23 cellular contexts compared by ENCODE assay signal in the genomic region with DNA sequence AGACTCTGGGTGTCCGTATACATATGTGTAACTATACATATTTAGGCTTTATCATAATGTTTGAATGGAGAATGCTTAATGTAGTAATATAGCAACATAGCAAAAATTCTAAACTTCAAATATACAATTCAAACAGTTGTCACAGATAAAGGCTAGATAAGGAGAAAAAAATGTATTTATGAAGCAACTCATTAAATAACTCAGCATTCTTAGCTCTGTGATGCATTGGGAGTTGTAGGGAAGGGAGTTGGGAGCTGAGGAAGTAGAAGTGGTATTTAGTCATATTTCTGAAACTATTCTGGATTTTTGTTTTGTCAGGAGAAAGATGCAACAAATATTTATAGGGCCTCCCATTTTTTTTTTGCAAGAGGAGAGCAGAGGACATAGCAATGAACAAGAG.
"Had no signal": no experiment of that assay in that cellular context is flagged by ENCODE, and none has a peak within 500 bp of the region (broad histone marks: within the 10 kb centered on the region; RNA-seq: fewer than 3 reads in every experiment).

No MANE protein-coding gene starts in this region.

- DNase-seq: activated CD4-positive, alpha-beta T cell treated with anti-CD3 and anti-CD28 coated beads for 36 hours; activated CD4-positive, CD25-positive, alpha-beta regulatory T cell; activated CD8-positive, alpha-beta memory T cell treated with anti-CD3 and anti-CD28 coated beads, Interleukin-2, amount 10 ng/mL, durations not matched to agents 7 days and 5 days; activated CD8-positive, alpha-beta T cell treated with anti-CD3 and anti-CD28 coated beads, Interleukin-2, amount 10 ng/mL, durations not matched to agents 7 days and 5 days; activated naive CD8-positive, alpha-beta T cell treated with anti-CD3 and anti-CD28 coated beads, Interleukin-2, amount 50 U/mL, for 24 hours; activated T-cell treated with anti-CD3 and anti-CD28 coated beads, Interleukin-2, amount 50 U/mL, for 48 hours; dermis blood vessel endothelial cell; effector CD4-positive, alpha-beta T cell; esophagus squamous epithelium; head of caudate nucleus; hippocampal formation; left cardiac atrium; left ventricle myocardium superior; naive B cell; nephron progenitor cell; right lobe of liver; stimulated activated CD4-positive, alpha-beta T cell treated with anti-CD3 and anti-CD28 coated beads, Interleukin-2, amount 100 ng/mL, for 48 hours; stimulated activated naive CD8-positive, alpha-beta T cell treated with anti-CD3 and anti-CD28 coated beads, Interleukin-15, amount 100 ng/mL, for 72 hours; substantia nigra; upper lobe of right lung had no signal

- H3K4me3 ChIP-seq: esophagus squamous epithelium, gastroesophageal sphincter, right lobe of liver, upper lobe of right lung had no signal

- FAIRE-seq: colon, keratinocyte had no signal

- ATAC-seq: activated CD4-positive, alpha-beta T cell treated with anti-CD3 and anti-CD28 coated beads for 36 hours; activated CD8-positive, alpha-beta memory T cell treated with anti-CD3 and anti-CD28 coated beads, Interleukin-2, amount 10 ng/mL, durations not matched to agents 7 days and 5 days; activated CD8-positive, alpha-beta T cell treated with anti-CD3 and anti-CD28 coated beads, Interleukin-2, amount 10 ng/mL, durations not matched to agents 7 days and 5 days; activated naive CD8-positive, alpha-beta T cell treated with anti-CD3 and anti-CD28 coated beads, Interleukin-2, amount 50 U/mL, for 24 hours; gastroesophageal sphincter; left cardiac atrium; left ventricle myocardium superior; right lobe of liver; stimulated activated naive CD8-positive, alpha-beta T cell treated with anti-CD3 and anti-CD28 coated beads, Interleukin-15, amount 100 ng/mL, for 72 hours; upper lobe of right lung had no signal
